Comparison of ENCODE assay signal across 8 cellular contexts in genomic region chr17:9115446-9116265, GRCh38.
DNase-seq lines count a peak whose midpoint lies in the region; ATAC-seq, FAIRE-seq and TF ChIP-seq lines count a peak whose summit lies in the region.

No MANE protein-coding gene starts in this region.

- peaks cover 4% of the 10 kb centered on the region for H3K4me1 Mint-ChIP-seq in T-helper 2 cell treated with Interferon-gamma antibody and Interleukin-4, amounts not matched to agents 5 μg/mL and 100 μg/mL, for 36 hours (ENCODE audit: low read depth)

- peak overlapping the region; percentile 75 for H3K4me3 Mint-ChIP-seq in T-helper 2 cell treated with Interferon-gamma antibody and Interleukin-4, amounts not matched to agents 5 μg/mL and 100 μg/mL, for 36 hours

- no peak for ATAC-seq in GM19023 (IDR thresholded peaks at IDR 0.05; ENCODE audit: unreplicated experiment)

- peak overlapping the region; percentile 39 for H3K4me3 ChIP-seq in bronchial epithelial cell (ENCODE audit: low read depth, low read length)
- no peak overlapping the region for H3K4me3 ChIP-seq in BE2C (ENCODE audit: low read depth, low read length)

- FAIRE-seq in bronchial epithelial cell (lab: Jason Lieb, UNC), result no peak

- TF ChIP-seq CTCF in GM10248 (IDR thresholded peaks at IDR 0.05; ENCODE audit: control extremely low read depth, extremely low read depth, low read depth, missing control alignments) (peak; percentile 9), bronchial epithelial cell (IDR thresholded peaks at IDR 0.05; ENCODE audit: insufficient read depth, low read length, severe bottlenecking) (peak; percentile 47), BE2C (IDR thresholded peaks at IDR 0.05; ENCODE audit: low read depth, low read length) (no peak)

- no peaks in the 10 kb centered on the region for H3K4me1 ChIP-seq in BE2C

- H3K9me3 ChIP-seq in BE2C, result no peaks in the 10 kb centered on the region

- POLR2A ChIA-PET in GM10248 (lab: Yijun Ruan, JAX), result no interaction called here

- no peaks in the 10 kb centered on the region for H3K36me3 Mint-ChIP-seq in T-helper 2 cell treated with Interferon-gamma antibody and Interleukin-4, amounts not matched to agents 5 μg/mL and 100 μg/mL, for 36 hours (ENCODE audit: low read depth)

- DNase-seq in GM10248 (ENCODE audit: extremely low spot score) (no peak), bronchial epithelial cell (ENCODE audit: low read depth) (peak; percentile 32), kidney glomerular epithelial cell (lab: John Stamatoyannopoulos, UW) (peak; percentile 18), NCI-H187 treated with DMSO at 0.1 percent for 48 hours (lab: John Stamatoyannopoulos, UW) (no peak), BE2C (no peak)
- peak; percentile 63 for DNase-seq in T-helper 2 cell treated with Interferon-gamma antibody and Interleukin-4, amounts not matched to agents 5 μg/mL and 100 μg/mL, for 36 hours (ENCODE audit: low spot score)
- peak; percentile 33 for DNase-seq in stimulated activated CD4-positive, alpha-beta T cell treated with anti-CD3 and anti-CD28 coated beads, Interleukin-2, amount 100 ng/mL, for 4 hours (ENCODE audit: low read depth)

- no peaks in the 10 kb centered on the region for H3K27me3 Mint-ChIP-seq in T-helper 2 cell treated with Interferon-gamma antibody and Interleukin-4, amounts not matched to agents 5 μg/mL and 100 μg/mL, for 36 hours (ENCODE audit: low read depth)

- peak overlapping the region; percentile 65 for H3K27ac Mint-ChIP-seq in T-helper 2 cell treated with Interferon-gamma antibody and Interleukin-4, amounts not matched to agents 5 μg/mL and 100 μg/mL, for 36 hours

- H3K27me3 ChIP-seq in bronchial epithelial cell (ENCODE audit: control insufficient read depth, insufficient read depth, low read length) (no peaks in the 10 kb centered on the region), BE2C (no peaks in the 10 kb centered on the region)

- peaks cover 4% of the 10 kb centered on the region for H3K9me3 Mint-ChIP-seq in T-helper 2 cell treated with Interferon-gamma antibody and Interleukin-4, amounts not matched to agents 5 μg/mL and 100 μg/mL, for 36 hours

- CTCF ChIA-PET in GM10248 (lab: Yijun Ruan, JAX), result interaction anchor here (1.4 to 2.2 kb wide), 2 partner anchors 176 to 407 kb away, joined by 5 to 12 read pairs; no protein-coding TSS in a partner anchor

- H3K36me3 ChIP-seq in bronchial epithelial cell (ENCODE audit: control insufficient read depth, insufficient read depth, low read length), result no peaks in the 10 kb centered on the region
- no peaks in the 10 kb centered on the region for H3K36me3 ChIP-seq in BE2C

Comparison
In these comparisons a context has a peak if more than half of its experiments do, and no peak if none do; other contexts are left out.
1. DNase-seq: peak in T-helper 2 cell treated with Interferon-gamma antibody and Interleukin-4, amounts not matched to agents 5 μg/mL and 100 μg/mL, for 36 hours (single experiment), bronchial epithelial cell (single experiment), kidney glomerular epithelial cell (single experiment) and stimulated activated CD4-positive, alpha-beta T cell treated with anti-CD3 and anti-CD28 coated beads, Interleukin-2, amount 100 ng/mL, for 4 hours (single experiment); none in GM10248 (single experiment), NCI-H187 treated with DMSO at 0.1 percent for 48 hours (single experiment) and BE2C (single experiment).